11 cellular contexts compared by ENCODE assay signal in the genomic region with DNA sequence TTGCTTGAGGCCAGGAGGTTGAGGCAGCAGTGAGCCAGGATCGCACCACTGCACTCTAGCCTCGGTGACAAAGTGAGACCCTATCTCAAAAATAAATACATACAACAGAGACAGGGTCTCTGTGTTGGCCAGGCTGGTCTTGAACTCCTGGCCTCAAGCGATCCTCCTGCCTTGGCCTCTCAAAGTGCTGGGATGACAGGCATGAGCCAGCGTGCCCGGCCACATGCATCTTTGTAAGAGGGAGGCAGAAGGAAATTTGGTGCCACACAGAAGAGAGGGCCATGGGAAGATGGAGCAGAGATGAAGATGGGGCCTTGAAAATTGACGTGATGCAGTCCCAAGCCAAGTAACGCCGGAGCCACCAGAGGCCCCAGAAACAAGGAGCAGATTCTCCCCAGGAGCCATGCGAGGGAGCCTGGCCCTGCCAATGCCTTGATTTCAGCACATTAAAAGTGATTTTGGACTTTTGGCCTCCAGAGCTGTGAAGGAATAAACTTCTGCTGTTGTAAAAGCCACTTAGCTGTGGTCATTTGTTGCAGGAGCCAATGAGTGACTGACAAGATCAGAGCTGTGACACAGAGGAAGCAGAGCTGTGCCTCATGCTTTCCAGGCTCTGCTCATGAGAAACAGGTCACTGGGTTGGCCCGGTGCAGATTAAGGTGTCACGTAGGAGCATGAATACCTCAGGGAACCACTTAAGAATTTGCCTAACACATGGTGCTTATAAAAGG. TPM values are rescaled to one million over a fixed set of nuclear protein-coding genes. Genes with fewer than 3 reads are reported as not detected.
DNase-seq lines count a peak whose midpoint lies in the region; ATAC-seq and TF ChIP-seq lines count a peak whose summit lies in the region.
"Had no signal": no experiment of that assay in that cellular context is flagged by ENCODE, and none has a peak within 500 bp of the region (broad histone marks: within the 10 kb centered on the region; RNA-seq: fewer than 3 reads in every experiment).

No MANE protein-coding gene starts in this region.

- no peak overlapping the region for H3K4me2 ChIP-seq in neural progenitor cell

- H4K20me1 ChIP-seq in neural progenitor cell (ENCODE audit: low read depth) = peaks cover 31% of the 10 kb centered on the region

- peaks cover 0 to 6% of the 10 kb centered on the region in 2 donors for H3K36me3 Mint-ChIP-seq in CD4-positive, alpha-beta memory T cell
- peaks cover 4% of the 10 kb centered on the region for H3K36me3 Mint-ChIP-seq in neural progenitor cell

- H3K9me3 ChIP-seq in CD4-positive, alpha-beta memory T cell (ENCODE audit: control insufficient read depth in 1 of 2, low read length in 2 of 2) = no peaks in the 10 kb centered on the region
- H3K9me3 ChIP-seq in colonic mucosa (no peaks in the 10 kb centered on the region), neural progenitor cell (ENCODE audit: low read depth) (no peaks in the 10 kb centered on the region), right cardiac atrium (ENCODE audit: control insufficient read depth, low read length) (no peaks in the 10 kb centered on the region)

- POLR2A ChIA-PET in CD4-positive, alpha-beta memory T cell (lab: Charles Lee; ENCODE audit: partially characterized antibody) = no interaction called here

- H3K27ac ChIP-seq in CD4-positive, alpha-beta memory T cell (ENCODE audit: low read depth, low read length) = no peak overlapping the region
- H3K27ac ChIP-seq in colonic mucosa (peak overlapping the region; percentile 55), neural progenitor cell (no peak overlapping the region), right cardiac atrium (ENCODE audit: low read length) (no peak overlapping the region)

- peaks cover 27% of the 10 kb centered on the region for H3F3A ChIP-seq in neural progenitor cell (ENCODE audit: low read depth)

- no peaks in the 10 kb centered on the region for H3K36me3 ChIP-seq in CD4-positive, alpha-beta memory T cell (ENCODE audit: insufficient read depth, low read length)
- H3K36me3 ChIP-seq in colonic mucosa (no peaks in the 10 kb centered on the region), neural progenitor cell (no peaks in the 10 kb centered on the region)

- H3K9me3 Mint-ChIP-seq in CD4-positive, alpha-beta memory T cell = no peaks in the 10 kb centered on the region
- peaks cover 2% of the 10 kb centered on the region for H3K9me3 Mint-ChIP-seq in neural progenitor cell

- no peaks in the 10 kb centered on the region for H3K27me3 ChIP-seq in CD4-positive, alpha-beta memory T cell (ENCODE audit: insufficient read depth, low read length)
- H3K27me3 ChIP-seq in colonic mucosa (no peaks in the 10 kb centered on the region), neural progenitor cell (peaks cover 81% of the 10 kb centered on the region), right cardiac atrium (ENCODE audit: control insufficient read depth, insufficient read depth) (no peaks in the 10 kb centered on the region)

- 81% methylated on average over 11 of the region's 11 CpGs for WGBS in right cardiac atrium

- ATAC-seq in GM21381 (IDR thresholded peaks at IDR 0.05; ENCODE audit: unreplicated experiment) (no peak), right cardiac atrium (no peak)

- TF ChIP-seq CTCF in colonic mucosa (IDR thresholded peaks at IDR 0.05) = no peak
- no peak for TF ChIP-seq CTCF in neural progenitor cell (IDR thresholded peaks at IDR 0.05)

- H3K4me3 Mint-ChIP-seq in CD4-positive, alpha-beta memory T cell = peak overlapping the region in 4 of 8 donors; percentile 26 to 40 (median 38)
- H3K4me3 Mint-ChIP-seq in neural progenitor cell = peak overlapping the region; percentile 4

- H3K9ac ChIP-seq in colonic mucosa (ENCODE audit: low read depth in 2 of 2, low read length in 2 of 2) = peak overlapping the region in 1 of 2 donors; percentile 70
- H3K9ac ChIP-seq in neural progenitor cell = no peak overlapping the region

- H3K27me3 Mint-ChIP-seq in CD4-positive, alpha-beta memory T cell = no peaks in the 10 kb centered on the region
- peaks cover 19% of the 10 kb centered on the region for H3K27me3 Mint-ChIP-seq in neural progenitor cell (ENCODE audit: insufficient read depth, low read depth)

- H2AFZ ChIP-seq in neural progenitor cell (replicated peaks) = no peak overlapping the region

- intact Hi-C loops in CD4-positive, alpha-beta memory T cell (cut with micrococcal nuclease) = no loop called here
- intact Hi-C loops in colonic mucosa (cut with DNase I) (no loop called here), right cardiac atrium (cut with DNase I) (no loop called here)

- peaks cover 16% of the 10 kb centered on the region for H3K4me1 ChIP-seq in CD4-positive, alpha-beta memory T cell (ENCODE audit: insufficient read depth, low read length)
- H3K4me1 ChIP-seq in colonic mucosa = peaks cover 6% of the 10 kb centered on the region
- peaks cover 18% of the 10 kb centered on the region for H3K4me1 ChIP-seq in neural progenitor cell
- peaks cover 4% of the 10 kb centered on the region for H3K4me1 ChIP-seq in right cardiac atrium (ENCODE audit: control insufficient read depth, insufficient read depth, low read length)

- peaks cover 9% of the 10 kb centered on the region for H3K79me2 ChIP-seq in neural progenitor cell (ENCODE audit: low read depth)

- peak overlapping the region in 4 of 7 donors; percentile 2 to 56 (median 31) for H3K27ac Mint-ChIP-seq in CD4-positive, alpha-beta memory T cell
- no peak overlapping the region for H3K27ac Mint-ChIP-seq in neural progenitor cell

- CTCF ChIA-PET in CD4-positive, alpha-beta memory T cell (lab: Charles Lee; ENCODE audit: partially characterized antibody) = interaction anchor here (1.0 kb wide), 1 partner anchor 10 kb away, joined by 3 read pairs; a partner anchor contains a TSS

- no peak overlapping the region for H3K4me3 ChIP-seq in CD4-positive, alpha-beta memory T cell (ENCODE audit: low read length in 2 of 2)
- H3K4me3 ChIP-seq in colonic mucosa (no peak overlapping the region), neural progenitor cell (no peak overlapping the region), right cardiac atrium (ENCODE audit: low read length) (no peak overlapping the region)

- peaks cover 5 to 16% (median 15%) of the 10 kb centered on the region in 4 donors for H3K4me1 Mint-ChIP-seq in CD4-positive, alpha-beta memory T cell
- peaks cover 21% of the 10 kb centered on the region for H3K4me1 Mint-ChIP-seq in neural progenitor cell

- DNase-seq in CD4-positive, alpha-beta memory T cell = no peak
- DNase-seq in NCI-H1048 (lab: John Stamatoyannopoulos, UW) (peak; percentile 52), colonic mucosa (peak; percentile 81), neural progenitor cell (ENCODE audit: low spot score) (no peak), GM19238 (ENCODE audit: insufficient read length, low spot score) (no peak), right cardiac atrium (no peak)
- no peak for DNase-seq in activated CD4-positive, alpha-beta T cell treated with anti-CD3 and anti-CD28 coated beads, Interleukin-2, amount 50 U/mL, for 1 hour
- DNase-seq: activated T-cell treated with anti-CD3 and anti-CD28 coated beads for 4 hours; stimulated activated CD4-positive, alpha-beta T cell treated with anti-CD3 and anti-CD28 coated beads, Interleukin-4, amount 100 ng/mL, for 1 hour; T-helper 1 cell had no signal

RNA-seq across cellular contexts. Expression of a gene that starts 2.6 kb away (rescaled TPM):
- 10 to 100 TPM; 26.0 to 26.4 TPM for total RNA-seq in CD4-positive, alpha-beta memory T cell
- polyA plus RNA-seq in CD4-positive, alpha-beta memory T cell = 10 to 100 TPM; 15.7 to 21.3 TPM
- 10 to 100 TPM; 74.9 to 88.0 TPM for total RNA-seq in colonic mucosa
- total RNA-seq in neural progenitor cell (ENCODE audit: low replicate concordance) = 5.8 and 22.3 TPM in 2 replicates
- 10 to 100 TPM; 24.7 to 40.0 (median 29.8) TPM for total RNA-seq in right cardiac atrium
- polyA plus RNA-seq in right cardiac atrium = 27.0 TPM

RNA-seq across cellular contexts. Expression of a gene that starts 10.4 kb away (rescaled TPM):
- 10 to 100 TPM; 30.7 to 34.8 TPM for total RNA-seq in CD4-positive, alpha-beta memory T cell
- polyA plus RNA-seq in CD4-positive, alpha-beta memory T cell = 10 to 100 TPM; 12.7 to 18.2 TPM
- total RNA-seq in colonic mucosa (10 to 100 TPM; 51.8 to 59.6 TPM), neural progenitor cell (ENCODE audit: low replicate concordance) (1.7 TPM in 1 of 2 replicates, not detected in the other), right cardiac atrium (10 to 100 TPM in 3 of 4 donors, 1 to 10 TPM in 1; 9.9 to 14.6 (median 11.1) TPM)
- 18.8 TPM for polyA plus RNA-seq in right cardiac atrium

RNA-seq across cellular contexts. Expression of a gene that starts 34.3 kb away (rescaled TPM):
- total RNA-seq in CD4-positive, alpha-beta memory T cell = 10 to 100 TPM; 72.6 to 76.1 TPM
- 100 to 1,000 TPM; 213 to 224 TPM for polyA plus RNA-seq in CD4-positive, alpha-beta memory T cell
- 100 to 1,000 TPM; 101 to 138 TPM for total RNA-seq in colonic mucosa
- 44.3 and 56.4 TPM in 2 replicates for total RNA-seq in neural progenitor cell (ENCODE audit: low replicate concordance)
- 100 to 1,000 TPM in 1 of 4 donors, 10 to 100 TPM in 3; 69.7 to 104 (median 94.7) TPM for total RNA-seq in right cardiac atrium
- 91.9 TPM for polyA plus RNA-seq in right cardiac atrium

Comparison
In these comparisons a context has a peak if more than half of its experiments do, and no peak if none do; other contexts are left out.
1. DNase-seq: peak in NCI-H1048 (single experiment) and colonic mucosa (single experiment); none in CD4-positive, alpha-beta memory T cell (0 of 5), neural progenitor cell (single experiment), GM19238 (single experiment), right cardiac atrium (0 of 3) and activated CD4-positive, alpha-beta T cell treated with anti-CD3 and anti-CD28 coated beads, Interleukin-2, amount 50 U/mL, for 1 hour (single experiment).